In genomic region chrX:21806691-21807090, GRCh38 we compare ENCODE assay signal across 1 cellular context.
TF ChIP-seq lines count a peak whose summit lies in the region.

No MANE protein-coding gene starts in this region.

TF ChIP-seq in HEK293, 187 proteins besides CTCF, POLR2A, EP300 and RAD21 (continued from another document and continues in another):
- TF ChIP-seq, protein P1, sequence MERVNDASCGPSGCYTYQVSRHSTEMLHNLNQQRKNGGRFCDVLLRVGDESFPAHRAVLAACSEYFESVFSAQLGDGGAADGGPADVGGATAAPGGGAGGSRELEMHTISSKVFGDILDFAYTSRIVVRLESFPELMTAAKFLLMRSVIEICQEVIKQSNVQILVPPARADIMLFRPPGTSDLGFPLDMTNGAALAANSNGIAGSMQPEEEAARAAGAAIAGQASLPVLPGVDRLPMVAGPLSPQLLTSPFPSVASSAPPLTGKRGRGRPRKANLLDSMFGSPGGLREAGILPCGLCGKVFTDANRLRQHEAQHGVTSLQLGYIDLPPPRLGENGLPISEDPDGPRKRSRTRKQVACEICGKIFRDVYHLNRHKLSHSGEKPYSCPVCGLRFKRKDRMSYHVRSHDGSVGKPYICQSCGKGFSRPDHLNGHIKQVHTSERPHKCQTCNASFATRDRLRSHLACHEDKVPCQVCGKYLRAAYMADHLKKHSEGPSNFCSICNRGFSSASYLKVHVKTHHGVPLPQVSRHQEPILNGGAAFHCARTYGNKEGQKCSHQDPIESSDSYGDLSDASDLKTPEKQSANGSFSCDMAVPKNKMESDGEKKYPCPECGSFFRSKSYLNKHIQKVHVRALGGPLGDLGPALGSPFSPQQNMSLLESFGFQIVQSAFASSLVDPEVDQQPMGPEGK (tag by site-specific recombination; IDR thresholded peaks at IDR 0.05): peak; percentile 67; the same call in 1 of the 2 replicates
- TF ChIP-seq, protein P2, sequence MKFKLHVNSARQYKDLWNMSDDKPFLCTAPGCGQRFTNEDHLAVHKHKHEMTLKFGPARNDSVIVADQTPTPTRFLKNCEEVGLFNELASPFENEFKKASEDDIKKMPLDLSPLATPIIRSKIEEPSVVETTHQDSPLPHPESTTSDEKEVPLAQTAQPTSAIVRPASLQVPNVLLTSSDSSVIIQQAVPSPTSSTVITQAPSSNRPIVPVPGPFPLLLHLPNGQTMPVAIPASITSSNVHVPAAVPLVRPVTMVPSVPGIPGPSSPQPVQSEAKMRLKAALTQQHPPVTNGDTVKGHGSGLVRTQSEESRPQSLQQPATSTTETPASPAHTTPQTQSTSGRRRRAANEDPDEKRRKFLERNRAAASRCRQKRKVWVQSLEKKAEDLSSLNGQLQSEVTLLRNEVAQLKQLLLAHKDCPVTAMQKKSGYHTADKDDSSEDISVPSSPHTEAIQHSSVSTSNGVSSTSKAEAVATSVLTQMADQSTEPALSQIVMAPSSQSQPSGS (tag by site-specific recombination; IDR thresholded peaks at IDR 0.05; ENCODE audit: low read depth): peak; percentile 97
- TF ChIP-seq KLF1 (tag by site-specific recombination; IDR thresholded peaks at IDR 0.05): no peak
- no peak for TF ChIP-seq ZNF521 (tag by site-specific recombination; IDR thresholded peaks at IDR 0.05)
- peak; percentile 83; the same call in 1 of the 2 replicates for TF ChIP-seq ZNF394 (tag by site-specific recombination; IDR thresholded peaks at IDR 0.05; ENCODE audit: borderline replicate concordance)
- peak; percentile 26; the same call in 1 of the 2 replicates for TF ChIP-seq GLIS1 (tag by site-specific recombination; IDR thresholded peaks at IDR 0.05)
- no peak for TF ChIP-seq OVOL3 (tag by site-specific recombination; IDR thresholded peaks at IDR 0.05)
- TF ChIP-seq, protein P3, sequence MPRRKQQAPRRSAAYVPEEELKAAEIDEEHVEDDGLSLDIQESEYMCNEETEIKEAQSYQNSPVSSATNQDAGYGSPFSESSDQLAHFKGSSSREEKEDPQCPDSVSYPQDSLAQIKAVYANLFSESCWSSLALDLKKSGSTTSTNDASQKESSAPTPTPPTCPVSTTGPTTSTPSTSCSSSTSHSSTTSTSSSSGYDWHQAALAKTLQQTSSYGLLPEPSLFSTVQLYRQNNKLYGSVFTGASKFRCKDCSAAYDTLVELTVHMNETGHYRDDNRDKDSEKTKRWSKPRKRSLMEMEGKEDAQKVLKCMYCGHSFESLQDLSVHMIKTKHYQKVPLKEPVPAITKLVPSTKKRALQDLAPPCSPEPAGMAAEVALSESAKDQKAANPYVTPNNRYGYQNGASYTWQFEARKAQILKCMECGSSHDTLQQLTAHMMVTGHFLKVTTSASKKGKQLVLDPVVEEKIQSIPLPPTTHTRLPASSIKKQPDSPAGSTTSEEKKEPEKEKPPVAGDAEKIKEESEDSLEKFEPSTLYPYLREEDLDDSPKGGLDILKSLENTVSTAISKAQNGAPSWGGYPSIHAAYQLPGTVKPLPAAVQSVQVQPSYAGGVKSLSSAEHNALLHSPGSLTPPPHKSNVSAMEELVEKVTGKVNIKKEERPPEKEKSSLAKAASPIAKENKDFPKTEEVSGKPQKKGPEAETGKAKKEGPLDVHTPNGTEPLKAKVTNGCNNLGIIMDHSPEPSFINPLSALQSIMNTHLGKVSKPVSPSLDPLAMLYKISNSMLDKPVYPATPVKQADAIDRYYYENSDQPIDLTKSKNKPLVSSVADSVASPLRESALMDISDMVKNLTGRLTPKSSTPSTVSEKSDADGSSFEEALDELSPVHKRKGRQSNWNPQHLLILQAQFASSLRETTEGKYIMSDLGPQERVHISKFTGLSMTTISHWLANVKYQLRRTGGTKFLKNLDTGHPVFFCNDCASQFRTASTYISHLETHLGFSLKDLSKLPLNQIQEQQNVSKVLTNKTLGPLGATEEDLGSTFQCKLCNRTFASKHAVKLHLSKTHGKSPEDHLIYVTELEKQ (tag by site-specific recombination; IDR thresholded peaks at IDR 0.05; ENCODE audit: borderline replicate concordance): peak; percentile 88
- no peak for TF ChIP-seq ZNF580 (tag by site-specific recombination; IDR thresholded peaks at IDR 0.05)
- peak; percentile 98 for TF ChIP-seq ZNF629 (tag by site-specific recombination; IDR thresholded peaks at IDR 0.05)
- TF ChIP-seq KLF8 (tag by site-specific recombination; IDR thresholded peaks at IDR 0.05): peak; percentile 96
- TF ChIP-seq ZNF24 (tag by site-specific recombination; IDR thresholded peaks at IDR 0.05): peak; percentile 89
- TF ChIP-seq GLI2 (tag by site-specific recombination; IDR thresholded peaks at IDR 0.05; ENCODE audit: borderline replicate concordance, low read depth): peak; percentile 43; the same call in 1 of the 2 replicates
- peak; percentile 98 for TF ChIP-seq ZSCAN23 (tag by site-specific recombination; IDR thresholded peaks at IDR 0.05)
- no peak for TF ChIP-seq RBAK (tag by site-specific recombination; IDR thresholded peaks at IDR 0.05)
- TF ChIP-seq SP7 (tag by site-specific recombination; IDR thresholded peaks at IDR 0.05): peak; percentile 97
- TF ChIP-seq, protein P4, sequence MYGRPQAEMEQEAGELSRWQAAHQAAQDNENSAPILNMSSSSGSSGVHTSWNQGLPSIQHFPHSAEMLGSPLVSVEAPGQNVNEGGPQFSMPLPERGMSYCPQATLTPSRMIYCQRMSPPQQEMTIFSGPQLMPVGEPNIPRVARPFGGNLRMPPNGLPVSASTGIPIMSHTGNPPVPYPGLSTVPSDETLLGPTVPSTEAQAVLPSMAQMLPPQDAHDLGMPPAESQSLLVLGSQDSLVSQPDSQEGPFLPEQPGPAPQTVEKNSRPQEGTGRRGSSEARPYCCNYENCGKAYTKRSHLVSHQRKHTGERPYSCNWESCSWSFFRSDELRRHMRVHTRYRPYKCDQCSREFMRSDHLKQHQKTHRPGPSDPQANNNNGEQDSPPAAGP (tag by site-specific recombination; IDR thresholded peaks at IDR 0.05): peak; percentile 69; the same call in 1 of the 2 replicates
- no peak for TF ChIP-seq ZNF624 (tag by site-specific recombination; IDR thresholded peaks at IDR 0.05)
- TF ChIP-seq, protein P5, sequence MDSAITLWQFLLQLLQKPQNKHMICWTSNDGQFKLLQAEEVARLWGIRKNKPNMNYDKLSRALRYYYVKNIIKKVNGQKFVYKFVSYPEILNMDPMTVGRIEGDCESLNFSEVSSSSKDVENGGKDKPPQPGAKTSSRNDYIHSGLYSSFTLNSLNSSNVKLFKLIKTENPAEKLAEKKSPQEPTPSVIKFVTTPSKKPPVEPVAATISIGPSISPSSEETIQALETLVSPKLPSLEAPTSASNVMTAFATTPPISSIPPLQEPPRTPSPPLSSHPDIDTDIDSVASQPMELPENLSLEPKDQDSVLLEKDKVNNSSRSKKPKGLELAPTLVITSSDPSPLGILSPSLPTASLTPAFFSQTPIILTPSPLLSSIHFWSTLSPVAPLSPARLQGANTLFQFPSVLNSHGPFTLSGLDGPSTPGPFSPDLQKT (IDR thresholded peaks at IDR 0.05; ENCODE audit: borderline replicate concordance, low read depth, low read length): no peak
- TF ChIP-seq, protein P6, sequence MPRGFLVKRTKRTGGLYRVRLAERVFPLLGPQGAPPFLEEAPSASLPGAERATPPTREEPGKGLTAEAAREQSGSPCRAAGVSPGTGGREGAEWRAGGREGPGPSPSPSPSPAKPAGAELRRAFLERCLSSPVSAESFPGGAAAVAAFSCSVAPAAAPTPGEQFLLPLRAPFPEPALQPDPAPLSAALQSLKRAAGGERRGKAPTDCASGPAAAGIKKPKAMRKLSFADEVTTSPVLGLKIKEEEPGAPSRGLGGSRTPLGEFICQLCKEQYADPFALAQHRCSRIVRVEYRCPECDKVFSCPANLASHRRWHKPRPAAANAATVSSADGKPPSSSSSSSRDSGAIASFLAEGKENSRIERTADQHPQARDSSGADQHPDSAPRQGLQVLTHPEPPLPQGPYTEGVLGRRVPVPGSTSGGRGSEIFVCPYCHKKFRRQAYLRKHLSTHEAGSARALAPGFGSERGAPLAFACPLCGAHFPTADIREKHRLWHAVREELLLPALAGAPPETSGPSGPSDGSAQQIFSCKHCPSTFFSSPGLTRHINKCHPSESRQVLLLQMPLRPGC (tag by site-specific recombination; IDR thresholded peaks at IDR 0.05): peak; percentile 74
- peak; percentile 91 for TF ChIP-seq ZFP37 (tag by site-specific recombination; IDR thresholded peaks at IDR 0.05)
- peak; percentile 64; the same call in 1 of the 2 replicates for TF ChIP-seq ZNF148 (tag by site-specific recombination; IDR thresholded peaks at IDR 0.05; ENCODE audit: borderline replicate concordance)
- TF ChIP-seq, protein P7, sequence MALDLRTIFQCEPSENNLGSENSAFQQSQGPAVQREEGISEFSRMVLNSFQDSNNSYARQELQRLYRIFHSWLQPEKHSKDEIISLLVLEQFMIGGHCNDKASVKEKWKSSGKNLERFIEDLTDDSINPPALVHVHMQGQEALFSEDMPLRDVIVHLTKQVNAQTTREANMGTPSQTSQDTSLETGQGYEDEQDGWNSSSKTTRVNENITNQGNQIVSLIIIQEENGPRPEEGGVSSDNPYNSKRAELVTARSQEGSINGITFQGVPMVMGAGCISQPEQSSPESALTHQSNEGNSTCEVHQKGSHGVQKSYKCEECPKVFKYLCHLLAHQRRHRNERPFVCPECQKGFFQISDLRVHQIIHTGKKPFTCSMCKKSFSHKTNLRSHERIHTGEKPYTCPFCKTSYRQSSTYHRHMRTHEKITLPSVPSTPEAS (tag by site-specific recombination; IDR thresholded peaks at IDR 0.05): peak; percentile 55; the same call in 1 of the 2 replicates
- TF ChIP-seq SETDB1 (IDR thresholded peaks at IDR 0.05; ENCODE audit: insufficient read length, low read length): no peak
- TF ChIP-seq ZNF174 (tag by site-specific recombination; IDR thresholded peaks at IDR 0.05): peak; percentile 85
- TF ChIP-seq SP2 (tag by site-specific recombination; IDR thresholded peaks at IDR 0.05): 0 out of 2 replicates have a peak, but pooled peaks have one; percentile 26
- 0 out of 2 replicates have a peak, but pooled peaks have one; percentile 35 for TF ChIP-seq ZNF623 (tag by site-specific recombination; IDR thresholded peaks at IDR 0.05)
- no peak for TF ChIP-seq WT1 (tag by site-specific recombination; IDR thresholded peaks at IDR 0.05)
- 0 out of 2 replicates have a peak, but pooled peaks have one; percentile 51 for TF ChIP-seq YY2 (tag by site-specific recombination; IDR thresholded peaks at IDR 0.05)
- 0 out of 2 replicates have a peak, but pooled peaks have one; percentile 49 for TF ChIP-seq ZNF473 (tag by site-specific recombination; IDR thresholded peaks at IDR 0.05)
- peak; percentile 67 for TF ChIP-seq PRDM6 (tag by site-specific recombination; IDR thresholded peaks at IDR 0.05)
- TF ChIP-seq ZNF423 (tag by site-specific recombination; IDR thresholded peaks at IDR 0.05): no peak
- TF ChIP-seq ZNF555 (tag by site-specific recombination; conservative IDR thresholded peaks at IDR 0.05): no peak
- no peak for TF ChIP-seq ZNF19 (tag by site-specific recombination; IDR thresholded peaks at IDR 0.05; ENCODE audit: low read depth)
- TF ChIP-seq SALL2 (tag by site-specific recombination; IDR thresholded peaks at IDR 0.05; ENCODE audit: borderline replicate concordance): no peak
- TF ChIP-seq ZNF362 (tag by site-specific recombination; IDR thresholded peaks at IDR 0.05): peak; percentile 96
- 0 out of 2 replicates have a peak, but pooled peaks have one; percentile 20 for TF ChIP-seq PRDM1 (tag by site-specific recombination; IDR thresholded peaks at IDR 0.05)
- no peak for TF ChIP-seq ZNF433 (tag by site-specific recombination; IDR thresholded peaks at IDR 0.05; ENCODE audit: low read depth)
- no peak for TF ChIP-seq ZNF211 (tag by site-specific recombination; IDR thresholded peaks at IDR 0.05; ENCODE audit: low read depth)
- peak; percentile 99 for TF ChIP-seq ZNF366 (tag by site-specific recombination; conservative IDR thresholded peaks at IDR 0.05)
